In genomic region chr7:23474098-23474828, GRCh38 we compare ENCODE assay signal across 1 cellular context.
TF ChIP-seq lines count a peak whose summit lies in the region.

No MANE protein-coding gene starts in this region.

TF ChIP-seq in K562, 482 proteins besides CTCF, POLR2A, EP300 and RAD21 (continued from another document and continues in another):
- no peak for TF ChIP-seq ID3 (CRISPR knock-in tag; IDR thresholded peaks at IDR 0.05)
- TF ChIP-seq ID3 (tag; IDR thresholded peaks at IDR 0.05): peak; percentile 66
- 0 out of 2 replicates have a peak, but pooled peaks have one; percentile 11 for TF ChIP-seq NR1H2 (CRISPR knock-in tag; IDR thresholded peaks at IDR 0.05)
- no peak for TF ChIP-seq SRSF3 (IDR thresholded peaks at IDR 0.05; ENCODE audit: insufficient read depth, low read length)
- no peak for TF ChIP-seq ZBTB49 (CRISPR knock-in tag; IDR thresholded peaks at IDR 0.05; ENCODE audit: borderline replicate concordance)
- TF ChIP-seq ZNF184 (CRISPR knock-in tag; IDR thresholded peaks at IDR 0.05): no peak
- peak; percentile 87 for TF ChIP-seq CTBP1 (IDR thresholded peaks at IDR 0.05; ENCODE audit: borderline replicate concordance)
- peak; percentile 60; the same call in 1 of the 2 replicates for TF ChIP-seq CHD2 (IDR thresholded peaks at IDR 0.05; ENCODE audit: low read depth, low read length)
- no peak for TF ChIP-seq PHTF2 (CRISPR knock-in tag; IDR thresholded peaks at IDR 0.05)
- TF ChIP-seq MTF1 (CRISPR knock-in tag; IDR thresholded peaks at IDR 0.05; ENCODE audit: borderline replicate concordance): no peak
- peak; percentile 79 for TF ChIP-seq SP1 (CRISPR knock-in tag; IDR thresholded peaks at IDR 0.05)
- no peak for TF ChIP-seq XRCC3 (IDR thresholded peaks at IDR 0.05)
- TF ChIP-seq ZHX1 (conservative IDR thresholded peaks at IDR 0.05; ENCODE audit: low read length): no peak
- no peak for TF ChIP-seq PPARD (CRISPR knock-in tag; IDR thresholded peaks at IDR 0.05)
- TF ChIP-seq TBP (optimal IDR thresholded peaks at IDR 0.05; ENCODE audit: low read depth, low read length): peak; percentile 79
- TF ChIP-seq RFX5 (IDR thresholded peaks at IDR 0.05; ENCODE audit: low read depth, low read length): no peak
- TF ChIP-seq PHB (CRISPR knock-in tag; IDR thresholded peaks at IDR 0.05): peak; percentile 93
- TF ChIP-seq MEF2D (tag; conservative IDR thresholded peaks at IDR 0.05; ENCODE audit: low read depth): no peak
- no peak for TF ChIP-seq MBD1 (CRISPR knock-in tag; IDR thresholded peaks at IDR 0.05)
- peak; percentile 61 for TF ChIP-seq ZNF24 (IDR thresholded peaks at IDR 0.05)
- TF ChIP-seq HDAC2 (IDR thresholded peaks at IDR 0.05): peak; percentile 94
- TF ChIP-seq PHF20 (IDR thresholded peaks at IDR 0.05; ENCODE audit: partially characterized antibody): no peak
- TF ChIP-seq BRD4 (IDR thresholded peaks at IDR 0.05): 0 out of 2 replicates have a peak, but pooled peaks have one; percentile 30
- peak; percentile 64; the same call in 1 of the 2 replicates for TF ChIP-seq ZNF395 (CRISPR knock-in tag; IDR thresholded peaks at IDR 0.05)
- TF ChIP-seq ZNF444 (CRISPR knock-in tag; IDR thresholded peaks at IDR 0.05): no peak
- no peak for TF ChIP-seq CREB3 (tag; conservative IDR thresholded peaks at IDR 0.05; ENCODE audit: low read depth)
- TF ChIP-seq TEAD2 (tag; IDR thresholded peaks at IDR 0.05): no peak
- no peak for TF ChIP-seq ZNF217 (CRISPR knock-in tag; IDR thresholded peaks at IDR 0.05)
- TF ChIP-seq ARID3A (IDR thresholded peaks at IDR 0.05; ENCODE audit: borderline replicate concordance, low read depth, low read length): no peak
- peak; percentile 93 for TF ChIP-seq NFIC (IDR thresholded peaks at IDR 0.05)
- peak; percentile 81; the same call in 1 of the 2 replicates for TF ChIP-seq STAT6 (CRISPR knock-in tag; IDR thresholded peaks at IDR 0.05)
- no peak for TF ChIP-seq HMG20A (CRISPR knock-in tag; conservative IDR thresholded peaks at IDR 0.05)
- TF ChIP-seq ZNF717 (CRISPR knock-in tag; IDR thresholded peaks at IDR 0.05): no peak
- TF ChIP-seq NR4A1 (CRISPR knock-in tag; IDR thresholded peaks at IDR 0.05): 0 out of 2 replicates have a peak, but pooled peaks have one; percentile 82
- peak; percentile 25; the same call in 1 of the 2 replicates for TF ChIP-seq NR4A1 (tag; IDR thresholded peaks at IDR 0.05)
- peak; percentile 54 for TF ChIP-seq ASH1L (IDR thresholded peaks at IDR 0.05; ENCODE audit: borderline replicate concordance, low read depth, partially characterized antibody)
- peak; percentile 89 for TF ChIP-seq ZBED1 (IDR thresholded peaks at IDR 0.05)
- no peak for TF ChIP-seq NFXL1 (CRISPR knock-in tag; IDR thresholded peaks at IDR 0.05)
- TF ChIP-seq PHB2 (IDR thresholded peaks at IDR 0.05; ENCODE audit: low read depth): no peak
- no peak for TF ChIP-seq SFPQ (IDR thresholded peaks at IDR 0.05; ENCODE audit: low read depth, low read length)
- no peak for TF ChIP-seq ZBTB12 (CRISPR knock-in tag; IDR thresholded peaks at IDR 0.05)
- TF ChIP-seq ZNF655 (CRISPR knock-in tag; IDR thresholded peaks at IDR 0.05): no peak
- peak; percentile 73 for TF ChIP-seq GATAD2B (IDR thresholded peaks at IDR 0.05; ENCODE audit: borderline replicate concordance)
- TF ChIP-seq USF2 (CRISPR knock-in tag; IDR thresholded peaks at IDR 0.05): no peak
- peak; percentile 94 for TF ChIP-seq SAFB (IDR thresholded peaks at IDR 0.05; ENCODE audit: borderline replicate concordance, low read depth, low read length)
